ENCODE assay signal across 3 cellular contexts in genomic region chr13:27962128-27962841, GRCh38.
TF ChIP-seq lines count a peak whose summit lies in the region.

No MANE protein-coding gene starts in this region.

TF ChIP-seq in SK-N-SH, 30 proteins besides CTCF, POLR2A, EP300 and RAD21:
- no peak for TF ChIP-seq NRF1 (IDR thresholded peaks at IDR 0.05; ENCODE audit: low read depth, low read length)
- no peak for TF ChIP-seq RFX5 (IDR thresholded peaks at IDR 0.05; ENCODE audit: low read length)
- TF ChIP-seq EZH2phosphoT487 (IDR thresholded peaks at IDR 0.05; ENCODE audit: borderline replicate concordance, low read depth): no peak
- TF ChIP-seq SIN3A (IDR thresholded peaks at IDR 0.05; ENCODE audit: borderline replicate concordance, low read depth, low read length): no peak
- no peak for TF ChIP-seq GABPA (IDR thresholded peaks at IDR 0.05; ENCODE audit: low read depth)
- TF ChIP-seq IRF3 (IDR thresholded peaks at IDR 0.05; ENCODE audit: low read depth, low read length): no peak
- no peak for TF ChIP-seq USF1 (IDR thresholded peaks at IDR 0.05; ENCODE audit: borderline replicate concordance, low read depth)
- no peak for TF ChIP-seq ZBTB33 (IDR thresholded peaks at IDR 0.05; ENCODE audit: borderline replicate concordance, low read depth)
- no peak for TF ChIP-seq FOSL2 (IDR thresholded peaks at IDR 0.05; ENCODE audit: borderline replicate concordance, low read depth)
- TF ChIP-seq TEAD4 (IDR thresholded peaks at IDR 0.05; ENCODE audit: borderline replicate concordance, insufficient read depth): no peak
- no peak for TF ChIP-seq GATA2 (CRISPR knock-in tag; IDR thresholded peaks at IDR 0.05)
- TF ChIP-seq FOXJ3 (CRISPR knock-in tag; IDR thresholded peaks at IDR 0.05): no peak
- TF ChIP-seq CHD2 (IDR thresholded peaks at IDR 0.05; ENCODE audit: low read length, partially characterized antibody): no peak
- no peak for TF ChIP-seq RXRA (IDR thresholded peaks at IDR 0.05; ENCODE audit: borderline replicate concordance, low read depth)
TF ChIP-seq in SK-N-SH: peak in this region for 0.

TF ChIP-seq in SK-N-SH treated with all-trans-retinoic acid at 6 μM for 48 hours, 23 proteins besides CTCF, POLR2A, EP300 and RAD21:
- no peak for TF ChIP-seq ZFP30 (CRISPR knock-in tag; IDR thresholded peaks at IDR 0.05)
- TF ChIP-seq RARB (CRISPR knock-in tag; IDR thresholded peaks at IDR 0.05): no peak
- no peak for TF ChIP-seq ZNF565 (CRISPR knock-in tag; conservative IDR thresholded peaks at IDR 0.05; ENCODE audit: low read depth)
- no peak for TF ChIP-seq CSDC2 (CRISPR knock-in tag; IDR thresholded peaks at IDR 0.05)
- no peak for TF ChIP-seq ZFP3 (CRISPR knock-in tag; IDR thresholded peaks at IDR 0.05)
- TF ChIP-seq TOX (CRISPR knock-in tag; IDR thresholded peaks at IDR 0.05; ENCODE audit: borderline replicate concordance): no peak
- TF ChIP-seq ZNF8 (CRISPR knock-in tag; IDR thresholded peaks at IDR 0.05): no peak
- TF ChIP-seq PPARA (CRISPR knock-in tag; IDR thresholded peaks at IDR 0.05; ENCODE audit: borderline replicate concordance): no peak
- no peak for TF ChIP-seq ARNTL (CRISPR knock-in tag; IDR thresholded peaks at IDR 0.05; ENCODE audit: borderline replicate concordance, low read depth)
- no peak for TF ChIP-seq BACH2 (CRISPR knock-in tag; IDR thresholded peaks at IDR 0.05; ENCODE audit: borderline replicate concordance)
- no peak for TF ChIP-seq TCF4 (CRISPR knock-in tag; IDR thresholded peaks at IDR 0.05; ENCODE audit: borderline replicate concordance)
- no peak for TF ChIP-seq SNAI2 (CRISPR knock-in tag; IDR thresholded peaks at IDR 0.05)
- no peak for TF ChIP-seq ESRRG (CRISPR knock-in tag; IDR thresholded peaks at IDR 0.05)
- TF ChIP-seq OSR1 (CRISPR knock-in tag; IDR thresholded peaks at IDR 0.05): no peak
- no peak for TF ChIP-seq ZC3H10 (CRISPR knock-in tag; IDR thresholded peaks at IDR 0.05)
- TF ChIP-seq POU6F1 (CRISPR knock-in tag; IDR thresholded peaks at IDR 0.05; ENCODE audit: borderline replicate concordance, low read depth): no peak
- TF ChIP-seq CREB5 (CRISPR knock-in tag; IDR thresholded peaks at IDR 0.05; ENCODE audit: low read depth): no peak
- no peak for TF ChIP-seq ISL1 (CRISPR knock-in tag; IDR thresholded peaks at IDR 0.05)
- no peak for TF ChIP-seq ZNF70 (CRISPR knock-in tag; IDR thresholded peaks at IDR 0.05)
- no peak for TF ChIP-seq TSHZ2 (CRISPR knock-in tag; IDR thresholded peaks at IDR 0.05)
TF ChIP-seq in SK-N-SH treated with all-trans-retinoic acid at 6 μM for 48 hours: peak in this region for 0.

TF ChIP-seq in H1, 55 proteins besides CTCF, POLR2A, EP300 and RAD21:
- peak; percentile 84 for TF ChIP-seq SUZ12 (IDR thresholded peaks at IDR 0.05; ENCODE audit: low read length)
- peak; percentile 52 for TF ChIP-seq EZH2 (IDR thresholded peaks at IDR 0.05; ENCODE audit: low read depth, low read length, severe bottlenecking)
- no peak for TF ChIP-seq GABPA (IDR thresholded peaks at IDR 0.05; ENCODE audit: borderline replicate concordance, insufficient read depth, low read length)
- peak; percentile 87 for TF ChIP-seq YY1 (IDR thresholded peaks at IDR 0.05; ENCODE audit: low read depth, low read length)
